In genomic region chr1:150572918-150573647, GRCh38 we compare ENCODE assay signal across 1 cellular context.
A peak's percentile ranks its signal among the peaks of the same experiment; 100 is the strongest.
TF ChIP-seq lines count a peak whose summit lies in the region.

No MANE protein-coding gene starts in this region.

TF ChIP-seq in K562, 482 proteins besides CTCF, POLR2A, EP300 and RAD21 (continued from another document and continues in another):
- TF ChIP-seq, protein P1, sequence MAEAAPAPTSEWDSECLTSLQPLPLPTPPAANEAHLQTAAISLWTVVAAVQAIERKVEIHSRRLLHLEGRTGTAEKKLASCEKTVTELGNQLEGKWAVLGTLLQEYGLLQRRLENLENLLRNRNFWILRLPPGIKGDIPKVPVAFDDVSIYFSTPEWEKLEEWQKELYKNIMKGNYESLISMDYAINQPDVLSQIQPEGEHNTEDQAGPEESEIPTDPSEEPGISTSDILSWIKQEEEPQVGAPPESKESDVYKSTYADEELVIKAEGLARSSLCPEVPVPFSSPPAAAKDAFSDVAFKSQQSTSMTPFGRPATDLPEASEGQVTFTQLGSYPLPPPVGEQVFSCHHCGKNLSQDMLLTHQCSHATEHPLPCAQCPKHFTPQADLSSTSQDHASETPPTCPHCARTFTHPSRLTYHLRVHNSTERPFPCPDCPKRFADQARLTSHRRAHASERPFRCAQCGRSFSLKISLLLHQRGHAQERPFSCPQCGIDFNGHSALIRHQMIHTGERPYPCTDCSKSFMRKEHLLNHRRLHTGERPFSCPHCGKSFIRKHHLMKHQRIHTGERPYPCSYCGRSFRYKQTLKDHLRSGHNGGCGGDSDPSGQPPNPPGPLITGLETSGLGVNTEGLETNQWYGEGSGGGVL (CRISPR knock-in tag; IDR thresholded peaks at IDR 0.05) = no peak
- TF ChIP-seq ILF3 (IDR thresholded peaks at IDR 0.05; ENCODE audit: borderline replicate concordance) (peak; percentile 85), NCOA4 (IDR thresholded peaks at IDR 0.05; ENCODE audit: partially characterized antibody) (peak; percentile 32), HDAC6 (IDR thresholded peaks at IDR 0.05; ENCODE audit: low read depth, low read length) (no peak), GATAD2B (IDR thresholded peaks at IDR 0.05; ENCODE audit: borderline replicate concordance) (no peak), POLR2B (IDR thresholded peaks at IDR 0.05; ENCODE audit: low read depth, partially characterized antibody) (peak; percentile 47), FOXK1 (CRISPR knock-in tag; IDR thresholded peaks at IDR 0.05; ENCODE audit: borderline replicate concordance) (peak; percentile 28; the same call in 1 of the 2 replicates), HCFC1 (IDR thresholded peaks at IDR 0.05; ENCODE audit: low read depth, low read length) (no peak), ZNF316 (IDR thresholded peaks at IDR 0.05) (peak; percentile 38; the same call in 1 of the 2 replicates), ZNF197 (CRISPR knock-in tag; IDR thresholded peaks at IDR 0.05; ENCODE audit: low read depth) (no peak), NFATC3 (IDR thresholded peaks at IDR 0.05) (peak; percentile 19; the same call in 1 of the 2 replicates), CAMTA2 (CRISPR knock-in tag; conservative IDR thresholded peaks at IDR 0.05) (no peak), MCM5 (IDR thresholded peaks at IDR 0.05; ENCODE audit: low read depth) (no peak), ETV6 (IDR thresholded peaks at IDR 0.05; ENCODE audit: borderline replicate concordance in 1 of 2, low read depth in 2 of 2, low read length in 1 of 2) (no peak), ETV6 (CRISPR knock-in tag; IDR thresholded peaks at IDR 0.05; ENCODE audit: borderline replicate concordance) (0 out of 2 replicates have a peak, but pooled peaks have one; percentile 37), NCOA2 (IDR thresholded peaks at IDR 0.05; ENCODE audit: partially characterized antibody in 2 of 2) (no peak), POLR2H (tag; IDR thresholded peaks at IDR 0.05; ENCODE audit: low read depth) (peak; percentile 76), SMAD3 (CRISPR knock-in tag; conservative IDR thresholded peaks at IDR 0.05) (0 out of 2 replicates have a peak, but pooled peaks have one; percentile 39), KHSRP (IDR thresholded peaks at IDR 0.05) (0 out of 2 replicates have a peak, but pooled peaks have one; percentile 44), CREM (IDR thresholded peaks at IDR 0.05; ENCODE audit: low read depth) (no peak), SP1 (CRISPR knock-in tag; IDR thresholded peaks at IDR 0.05) (0 out of 2 replicates have a peak, but pooled peaks have one; percentile 38), SMAD1 (IDR thresholded peaks at IDR 0.05; ENCODE audit: low read depth, low read length, partially characterized antibody) (peak; percentile 30), DACH1 (IDR thresholded peaks at IDR 0.05; ENCODE audit: partially characterized antibody) (no peak), ZNF707 (CRISPR knock-in tag; conservative IDR thresholded peaks at IDR 0.05) (no peak), LCOR (CRISPR knock-in tag; IDR thresholded peaks at IDR 0.05) (peak; percentile 64; the same call in 1 of the 2 replicates), TAF15 (IDR thresholded peaks at IDR 0.05; ENCODE audit: low read depth, low read length) (no peak), SIRT6 (IDR thresholded peaks at IDR 0.05; ENCODE audit: low read depth, low read length) (peak; percentile 33), EWSR1 (IDR thresholded peaks at IDR 0.05; ENCODE audit: borderline replicate concordance, low read depth, partially characterized antibody) (peak; percentile 49), TRIM24 (IDR thresholded peaks at IDR 0.05) (0 out of 4 replicates have a peak, but pooled peaks of 1 of the 2 experiments have one; percentile 25), TEAD1 (CRISPR knock-in tag; IDR thresholded peaks at IDR 0.05) (0 out of 4 replicates have a peak, but pooled peaks of 1 of the 2 experiments have one; percentile 27), OTX1 (CRISPR knock-in tag; IDR thresholded peaks at IDR 0.05) (peak; percentile 54; the same call in 1 of the 2 replicates), ZNF717 (CRISPR knock-in tag; IDR thresholded peaks at IDR 0.05) (peak; percentile 72; the same call in 1 of the 2 replicates), KDM5B (IDR thresholded peaks at IDR 0.05; ENCODE audit: insufficient replicate concordance, low read depth, low read length) (peak; percentile 31), ZNF146 (CRISPR knock-in tag; IDR thresholded peaks at IDR 0.05; ENCODE audit: unreplicated experiment) (no peak), ESRRB (CRISPR knock-in tag; IDR thresholded peaks at IDR 0.05; ENCODE audit: borderline replicate concordance) (0 out of 2 replicates have a peak, but pooled peaks have one; percentile 48), SMARCC2 (IDR thresholded peaks at IDR 0.05; ENCODE audit: low read depth) (no peak), PPARD (CRISPR knock-in tag; IDR thresholded peaks at IDR 0.05) (no peak), SOX6 (IDR thresholded peaks at IDR 0.05) (0 out of 2 replicates have a peak, but pooled peaks have one; percentile 9), ZNF253 (CRISPR knock-in tag; conservative IDR thresholded peaks at IDR 0.05) (0 out of 2 replicates have a peak, but pooled peaks have one; percentile 6), MYNN (IDR thresholded peaks at IDR 0.05) (peak; percentile 43; the same call in 1 of the 2 replicates), MYNN (CRISPR knock-in tag; IDR thresholded peaks at IDR 0.05) (no peak), PML (IDR thresholded peaks at IDR 0.05; ENCODE audit: low read length) (peak; percentile 35), ATF4 (CRISPR knock-in tag; IDR thresholded peaks at IDR 0.05) (peak; percentile 32; the same call in 1 of the 2 replicates), ARID3A (IDR thresholded peaks at IDR 0.05; ENCODE audit: borderline replicate concordance, low read depth, low read length) (no peak), BCLAF1 (IDR thresholded peaks at IDR 0.05; ENCODE audit: borderline replicate concordance in 1 of 2, control insufficient read depth in 1 of 2, low read depth in 2 of 2, low read length in 1 of 2) (peak; percentile 32 to 77; a peak in 1 of 4 replicates), POLR2AphosphoS2 (IDR thresholded peaks at IDR 0.05; ENCODE audit: low read length) (peak; percentile 98; the same call in 1 of the 2 replicates)
- TF ChIP-seq, protein P2, sequence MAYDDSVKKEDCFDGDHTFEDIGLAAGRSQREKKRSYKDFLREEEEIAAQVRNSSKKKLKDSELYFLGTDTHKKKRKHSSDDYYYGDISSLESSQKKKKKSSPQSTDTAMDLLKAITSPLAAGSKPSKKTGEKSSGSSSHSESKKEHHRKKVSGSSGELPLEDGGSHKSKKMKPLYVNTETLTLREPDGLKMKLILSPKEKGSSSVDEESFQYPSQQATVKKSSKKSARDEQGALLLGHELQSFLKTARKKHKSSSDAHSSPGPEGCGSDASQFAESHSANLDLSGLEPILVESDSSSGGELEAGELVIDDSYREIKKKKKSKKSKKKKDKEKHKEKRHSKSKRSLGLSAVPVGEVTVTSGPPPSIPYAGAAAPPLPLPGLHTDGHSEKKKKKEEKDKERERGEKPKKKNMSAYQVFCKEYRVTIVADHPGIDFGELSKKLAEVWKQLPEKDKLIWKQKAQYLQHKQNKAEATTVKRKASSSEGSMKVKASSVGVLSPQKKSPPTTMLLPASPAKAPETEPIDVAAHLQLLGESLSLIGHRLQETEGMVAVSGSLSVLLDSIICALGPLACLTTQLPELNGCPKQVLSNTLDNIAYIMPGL (CRISPR knock-in tag; IDR thresholded peaks at IDR 0.05) = no peak
- TF ChIP-seq, protein P3, sequence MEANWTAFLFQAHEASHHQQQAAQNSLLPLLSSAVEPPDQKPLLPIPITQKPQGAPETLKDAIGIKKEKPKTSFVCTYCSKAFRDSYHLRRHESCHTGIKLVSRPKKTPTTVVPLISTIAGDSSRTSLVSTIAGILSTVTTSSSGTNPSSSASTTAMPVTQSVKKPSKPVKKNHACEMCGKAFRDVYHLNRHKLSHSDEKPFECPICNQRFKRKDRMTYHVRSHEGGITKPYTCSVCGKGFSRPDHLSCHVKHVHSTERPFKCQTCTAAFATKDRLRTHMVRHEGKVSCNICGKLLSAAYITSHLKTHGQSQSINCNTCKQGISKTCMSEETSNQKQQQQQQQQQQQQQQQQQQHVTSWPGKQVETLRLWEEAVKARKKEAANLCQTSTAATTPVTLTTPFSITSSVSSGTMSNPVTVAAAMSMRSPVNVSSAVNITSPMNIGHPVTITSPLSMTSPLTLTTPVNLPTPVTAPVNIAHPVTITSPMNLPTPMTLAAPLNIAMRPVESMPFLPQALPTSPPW (CRISPR knock-in tag; IDR thresholded peaks at IDR 0.05) = 0 out of 2 replicates have a peak, but pooled peaks have one; percentile 5
- TF ChIP-seq, protein P4, sequence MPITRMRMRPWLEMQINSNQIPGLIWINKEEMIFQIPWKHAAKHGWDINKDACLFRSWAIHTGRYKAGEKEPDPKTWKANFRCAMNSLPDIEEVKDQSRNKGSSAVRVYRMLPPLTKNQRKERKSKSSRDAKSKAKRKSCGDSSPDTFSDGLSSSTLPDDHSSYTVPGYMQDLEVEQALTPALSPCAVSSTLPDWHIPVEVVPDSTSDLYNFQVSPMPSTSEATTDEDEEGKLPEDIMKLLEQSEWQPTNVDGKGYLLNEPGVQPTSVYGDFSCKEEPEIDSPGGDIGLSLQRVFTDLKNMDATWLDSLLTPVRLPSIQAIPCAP (CRISPR knock-in tag; IDR thresholded peaks at IDR 0.05; ENCODE audit: borderline replicate concordance) = 0 out of 2 replicates have a peak, but pooled peaks have one; percentile 69
